Comparison of ENCODE assay signal across 9 cellular contexts in the genomic region with DNA sequence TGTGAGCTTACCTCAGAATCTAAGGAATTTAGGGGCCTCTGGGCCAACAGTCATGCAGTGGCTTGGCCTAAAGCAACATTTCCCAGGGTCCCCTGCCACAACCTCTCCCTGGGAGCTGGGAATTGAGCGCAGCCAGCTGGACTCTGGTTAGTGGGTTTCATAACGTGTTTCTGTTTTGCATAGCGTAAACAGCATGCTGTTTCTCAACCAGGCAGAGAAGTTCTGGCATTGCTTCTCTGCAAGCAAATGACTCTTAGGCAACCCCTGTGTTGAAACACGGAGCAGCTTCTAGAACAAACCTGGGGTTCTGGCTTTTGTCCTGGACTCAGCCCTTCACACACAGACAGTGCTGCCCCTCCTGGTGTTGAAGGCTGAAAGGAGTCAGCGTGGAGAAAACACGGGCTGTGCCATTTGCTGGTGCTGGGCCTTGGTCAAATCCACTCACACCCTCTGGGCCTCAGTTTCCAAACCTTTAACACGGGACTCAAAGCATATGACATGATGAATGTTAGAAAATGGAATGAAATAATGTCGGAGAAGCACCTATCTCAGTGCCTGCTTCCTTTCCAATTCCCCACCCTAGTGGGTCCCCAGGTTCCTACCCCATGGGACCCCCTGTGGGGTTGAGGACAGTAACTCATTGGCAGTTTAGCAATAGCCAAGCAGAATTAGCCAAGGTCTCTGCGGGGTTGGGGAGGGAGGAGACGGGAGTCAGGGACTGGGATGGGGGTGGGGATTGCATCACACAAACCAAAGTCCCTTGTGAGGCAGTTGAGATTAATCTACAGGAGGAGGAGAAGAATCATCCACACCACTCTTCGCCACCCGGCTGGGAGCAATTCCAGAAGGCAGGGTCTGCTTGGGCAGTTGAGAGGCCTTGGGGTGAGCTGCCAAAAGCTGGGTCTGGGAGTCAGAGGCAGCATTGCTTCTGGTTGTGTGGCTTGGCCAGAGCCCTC. TPM values are rescaled to one million over a fixed set of nuclear protein-coding genes. Genes with fewer than 3 reads are reported as not detected.
DNase-seq lines count a peak whose midpoint lies in the region; ATAC-seq and TF ChIP-seq lines count a peak whose summit lies in the region.
"Had no signal": no experiment of that assay in that cellular context is flagged by ENCODE, and none has a peak within 500 bp of the region (broad histone marks: within the 10 kb centered on the region; RNA-seq: fewer than 3 reads in every experiment).

No MANE protein-coding gene starts in this region.

- no peaks in the 10 kb centered on the region for H3K36me3 Mint-ChIP-seq in activated CD8-positive, alpha-beta T cell treated with anti-CD3 and anti-CD28 coated beads for 36 hours (ENCODE audit: low read depth)

- TF ChIP-seq POLR2A in spleen (IDR thresholded peaks at IDR 0.05), result no peak

- intact Hi-C loops in left lung (cut with DNase I), result no loop called here
- intact Hi-C loops in spleen (cut with DNase I; ENCODE audit: low total_unique reads), result no loop called here
- intact Hi-C loops in activated CD8-positive, alpha-beta T cell treated with anti-CD3 and anti-CD28 coated beads for 36 hours (cut with micrococcal nuclease), result no loop called here

- peak; percentile 79 for DNase-seq in HuH-7 (ENCODE audit: low spot score)
- DNase-seq in choroid plexus epithelial cell (ENCODE audit: low read depth), result peak; percentile 100
- peak in 1 of 2 donors; percentile 80 for DNase-seq in left lung
- peak; percentile 83 for DNase-seq in spleen
- DNase-seq in NCI-H226, result no peak
- DNase-seq in activated CD8-positive, alpha-beta T cell treated with anti-CD3 and anti-CD28 coated beads for 36 hours, result no peak
- DNase-seq in stimulated activated CD8-positive, alpha-beta memory T cell treated with anti-CD3 and anti-CD28 coated beads, Interleukin-4, amount 100 ng/mL, for 48 hours, result no peak
- DNase-seq: NCI-H748 treated with DMSO at 0.1 percent for 48 hours had no signal

- CTCF ChIA-PET in activated CD8-positive, alpha-beta T cell treated with anti-CD3 and anti-CD28 coated beads for 36 hours (lab: Charles Lee), result no interaction called here

- 48 to 74% (median 60%) methylated on average over 12 of the region's 12 CpGs for WGBS in spleen, 5 donors

- no peaks in the 10 kb centered on the region for H3K27me3 Mint-ChIP-seq in activated CD8-positive, alpha-beta T cell treated with anti-CD3 and anti-CD28 coated beads for 36 hours

- H3K27me3 ChIP-seq in left lung, result no peaks in the 10 kb centered on the region
- H3K27me3 ChIP-seq in spleen (replicated peaks in 1 of 7), result no peaks in the 10 kb centered on the region

- TF ChIP-seq CTCF in choroid plexus epithelial cell (conservative IDR thresholded peaks at IDR 0.05; ENCODE audit: low read depth, low read length), result peak; percentile 66
- TF ChIP-seq CTCF in left lung (IDR thresholded peaks at IDR 0.05), result no peak
- TF ChIP-seq CTCF in spleen (IDR thresholded peaks at IDR 0.05 in 8 of 11, conservative IDR thresholded peaks at IDR 0.05 in 3 of 11), result peak in 1 of 11 experiments; percentile 24
- no peak for TF ChIP-seq CTCF in activated CD8-positive, alpha-beta T cell treated with anti-CD3 and anti-CD28 coated beads for 36 hours (IDR thresholded peaks at IDR 0.05)

- no peaks in the 10 kb centered on the region for H3K36me3 ChIP-seq in left lung
- no peaks in the 10 kb centered on the region for H3K36me3 ChIP-seq in spleen

- POLR2A ChIA-PET in activated CD8-positive, alpha-beta T cell treated with anti-CD3 and anti-CD28 coated beads for 36 hours (lab: Charles Lee), result no interaction called here

- no peak overlapping the region for H3K4me3 ChIP-seq in choroid plexus epithelial cell (ENCODE audit: low read depth, low read length)
- H3K4me3 ChIP-seq in left lung, result peak overlapping the region in 1 of 2 donors; percentile 42
- H3K4me3 ChIP-seq in spleen, result peak overlapping the region in 3 of 8 donors; percentile 25 to 59 (median 35)

- H3K9me3 ChIP-seq in left lung, result peaks cover 0 to 2% of the 10 kb centered on the region in 2 donors
- peaks cover 0 to 11% (median 2%) of the 10 kb centered on the region in 8 donors for H3K9me3 ChIP-seq in spleen

- H3K9me3 Mint-ChIP-seq in activated CD8-positive, alpha-beta T cell treated with anti-CD3 and anti-CD28 coated beads for 36 hours, result peaks cover 7% of the 10 kb centered on the region

- peak; percentile 80 for ATAC-seq in left lung
- ATAC-seq in GM19455 (IDR thresholded peaks at IDR 0.05; ENCODE audit: unreplicated experiment), result no peak
- no peak for ATAC-seq in activated CD8-positive, alpha-beta T cell treated with anti-CD3 and anti-CD28 coated beads for 36 hours

- no peak overlapping the region for H3K27ac Mint-ChIP-seq in activated CD8-positive, alpha-beta T cell treated with anti-CD3 and anti-CD28 coated beads for 36 hours

- H3K27ac ChIP-seq in left lung (peak overlapping the region; percentile 87 to 88), spleen (peak overlapping the region in 7 of 8 donors; percentile 78 to 94 (median 89))

- H3K4me3 Mint-ChIP-seq in activated CD8-positive, alpha-beta T cell treated with anti-CD3 and anti-CD28 coated beads for 36 hours, result no peak overlapping the region

- no peaks in the 10 kb centered on the region for H3K4me1 Mint-ChIP-seq in activated CD8-positive, alpha-beta T cell treated with anti-CD3 and anti-CD28 coated beads for 36 hours (ENCODE audit: low read depth)

- peaks cover 8 to 65% of the 10 kb centered on the region in 2 donors for H3K4me1 ChIP-seq in left lung
- peaks cover 0 to 30% (median 2%) of the 10 kb centered on the region in 6 donors for H3K4me1 ChIP-seq in spleen

RNA-seq across cellular contexts. Expression of a gene that starts 30.2 kb away (rescaled TPM):
- total RNA-seq in left lung, result 100 to 1,000 TPM in 1 of 2 donors, 1 to 10 TPM in 1; 4.9 to 195 TPM
- 100 to 1,000 TPM in 6 of 7 donors, 10 to 100 TPM in 1; 24.5 to 607 (median 140) TPM for total RNA-seq in spleen
- polyA plus RNA-seq in spleen, result 10 to 100 TPM; 20.1 to 62.9 (median 22.6) TPM
- total RNA-seq in activated CD8-positive, alpha-beta T cell treated with anti-CD3 and anti-CD28 coated beads for 36 hours, result 1 to 10 TPM in 1 of 2 experiments, not detected in 1; 1.1 TPM

Comparison
In these comparisons a context has a peak if more than half of its experiments do, and no peak if none do; other contexts are left out.
1. DNase-seq: peak in HuH-7 (single experiment), choroid plexus epithelial cell (single experiment) and spleen (single experiment); none in NCI-H226 (single experiment), activated CD8-positive, alpha-beta T cell treated with anti-CD3 and anti-CD28 coated beads for 36 hours (single experiment) and stimulated activated CD8-positive, alpha-beta memory T cell treated with anti-CD3 and anti-CD28 coated beads, Interleukin-4, amount 100 ng/mL, for 48 hours (single experiment).